ENCODE assay signal across 8 cellular contexts in genomic region chr1:91732291-91732953, GRCh38.
DNase-seq lines count a peak whose midpoint lies in the region; ATAC-seq and TF ChIP-seq lines count a peak whose summit lies in the region.

No MANE protein-coding gene starts in this region.

- POLR2A ChIA-PET in activated CD4-positive, alpha-beta memory T cell treated with anti-CD3 and anti-CD28 coated beads, Interleukin-2, amount 10 ng/mL, durations not matched to agents 7 days and 5 days (lab: Charles Lee), result interaction anchor here (0.6 to 1.9 kb wide), 4 partner anchors 19 to 233 kb away, joined by 3 to 6 read pairs (median 4); no protein-coding TSS in a partner anchor

- peak overlapping the region; percentile 57 to 89 (median 84) for H3K4me2 ChIP-seq in BLaER1 treated with 17β-estradiol and CSF1 and Interleukin-3, amounts not matched to agents 10 nM and 100 nM

- peaks cover 55% of the 10 kb centered on the region for H3K4me1 Mint-ChIP-seq in activated CD4-positive, alpha-beta memory T cell treated with anti-CD3 and anti-CD28 coated beads, Interleukin-2, amount 10 ng/mL, durations not matched to agents 7 days and 5 days

- no peak for TF ChIP-seq CTCF in thyroid gland (IDR thresholded peaks at IDR 0.05)

- H3K27me3 ChIP-seq in BLaER1 treated with 17β-estradiol and CSF1 and Interleukin-3, amounts not matched to agents 10 nM and 100 nM, result peaks cover 0 to 23% (median 0%) of the 10 kb centered on the region in 11 experiments; a peak in 3 of 22 replicates
- no peaks in the 10 kb centered on the region for H3K27me3 ChIP-seq in thyroid gland

- H3K36me3 ChIP-seq in BLaER1 treated with 17β-estradiol and CSF1 and Interleukin-3, amounts not matched to agents 10 nM and 100 nM, result peaks cover 0 to 6% (median 0%) of the 10 kb centered on the region in 11 experiments; a peak in 1 of 22 replicates
- no peaks in the 10 kb centered on the region for H3K36me3 ChIP-seq in thyroid gland

- H3K27ac ChIP-seq in BLaER1 treated with 17β-estradiol and CSF1 and Interleukin-3, amounts not matched to agents 10 nM and 100 nM, result peak overlapping the region in 9 of 11 experiments; percentile 18 to 63 (median 47); a peak in 11 of 22 replicates
- peak overlapping the region; percentile 74 to 98 (median 83) for H3K27ac ChIP-seq in thyroid gland

- 40 to 41% methylated on average over 12 of the region's 12 CpGs for WGBS in thyroid gland, 2 donors

- peaks cover 0 to 1% (median 0%) of the 10 kb centered on the region in 11 experiments; a peak in 1 of 22 replicates for H3K9me3 ChIP-seq in BLaER1 treated with 17β-estradiol and CSF1 and Interleukin-3, amounts not matched to agents 10 nM and 100 nM (replicated peaks in 1 of 11)
- no peaks in the 10 kb centered on the region for H3K9me3 ChIP-seq in thyroid gland

- DNase-seq in activated CD4-positive, alpha-beta memory T cell treated with anti-CD3 and anti-CD28 coated beads, Interleukin-2, amount 10 ng/mL, durations not matched to agents 7 days and 5 days, result peak; percentile 39
- DNase-seq in islet precursor cell, result peak; percentile 88
- peak; percentile 89 to 93 for DNase-seq in thyroid gland
- DNase-seq in activated effector memory CD4-positive, alpha-beta T cell treated with Interleukin-2 at 50 U/mL for 16 hours, result no peak
- no peak for DNase-seq in NCI-H1436 (lab: John Stamatoyannopoulos, UW)

- no peak overlapping the region for H3K4me3 Mint-ChIP-seq in activated CD4-positive, alpha-beta memory T cell treated with anti-CD3 and anti-CD28 coated beads, Interleukin-2, amount 10 ng/mL, durations not matched to agents 7 days and 5 days

- H3K27ac Mint-ChIP-seq in activated CD4-positive, alpha-beta memory T cell treated with anti-CD3 and anti-CD28 coated beads, Interleukin-2, amount 10 ng/mL, durations not matched to agents 7 days and 5 days, result peak overlapping the region; percentile 27

- H3K9ac ChIP-seq in BLaER1 treated with 17β-estradiol and CSF1 and Interleukin-3, amounts not matched to agents 10 nM and 100 nM, result peak overlapping the region in 4 of 11 experiments; percentile 15 to 43 (median 26); a peak in 6 of 22 replicates

- intact Hi-C loops in thyroid gland (cut with DNase I), result no loop called here

- ATAC-seq in HG02642 (IDR thresholded peaks at IDR 0.05; ENCODE audit: poor library complexity, unreplicated experiment) (peak; percentile 42), GM19463 (IDR thresholded peaks at IDR 0.05; ENCODE audit: unreplicated experiment) (no peak)

- peaks cover 37 to 53% (median 43%) of the 10 kb centered on the region in 10 experiments for H3K4me1 ChIP-seq in BLaER1 treated with 17β-estradiol and CSF1 and Interleukin-3, amounts not matched to agents 10 nM and 100 nM
- peaks cover 54 to 66% of the 10 kb centered on the region in 2 donors for H3K4me1 ChIP-seq in thyroid gland

- H3K27me3 Mint-ChIP-seq in activated CD4-positive, alpha-beta memory T cell treated with anti-CD3 and anti-CD28 coated beads, Interleukin-2, amount 10 ng/mL, durations not matched to agents 7 days and 5 days, result no peaks in the 10 kb centered on the region

- H3K36me3 Mint-ChIP-seq in activated CD4-positive, alpha-beta memory T cell treated with anti-CD3 and anti-CD28 coated beads, Interleukin-2, amount 10 ng/mL, durations not matched to agents 7 days and 5 days (ENCODE audit: low read depth), result peaks cover 78% of the 10 kb centered on the region

- H3K4me3 ChIP-seq in BLaER1 treated with 17β-estradiol and CSF1 and Interleukin-3, amounts not matched to agents 10 nM and 100 nM, result no peak overlapping the region
- H3K4me3 ChIP-seq in thyroid gland (replicated peaks in 1 of 3), result no peak overlapping the region

- CTCF ChIA-PET in activated CD4-positive, alpha-beta memory T cell treated with anti-CD3 and anti-CD28 coated beads, Interleukin-2, amount 10 ng/mL, durations not matched to agents 7 days and 5 days (lab: Charles Lee), result interaction anchor here (0.8 kb wide), 1 partner anchor 221 kb away, joined by 4 read pairs; no protein-coding TSS in a partner anchor

- H4K20me1 ChIP-seq in BLaER1 treated with 17β-estradiol and CSF1 and Interleukin-3, amounts not matched to agents 10 nM and 100 nM, result peaks cover 0 to 6% (median 0%) of the 10 kb centered on the region in 11 experiments; a peak in 1 of 22 replicates

- peak in 1 of 2 donors; percentile 5 for TF ChIP-seq POLR2A in thyroid gland (IDR thresholded peaks at IDR 0.05)

- H3K9me3 Mint-ChIP-seq in activated CD4-positive, alpha-beta memory T cell treated with anti-CD3 and anti-CD28 coated beads, Interleukin-2, amount 10 ng/mL, durations not matched to agents 7 days and 5 days, result no peaks in the 10 kb centered on the region

Comparison
In these comparisons a context has a peak if more than half of its experiments do, and no peak if none do; other contexts are left out.
1. DNase-seq: peak in activated CD4-positive, alpha-beta memory T cell treated with anti-CD3 and anti-CD28 coated beads, Interleukin-2, amount 10 ng/mL, durations not matched to agents 7 days and 5 days (single experiment), islet precursor cell (single experiment) and thyroid gland (2 of 2); none in activated effector memory CD4-positive, alpha-beta T cell treated with Interleukin-2 at 50 U/mL for 16 hours (single experiment) and NCI-H1436 (single experiment).